ENCODE assay signal across 8 cellular contexts in genomic region chr11:84719935-84720577, GRCh38.
DNase-seq lines count a peak whose midpoint lies in the region; ATAC-seq, FAIRE-seq and TF ChIP-seq lines count a peak whose summit lies in the region.

No MANE protein-coding gene starts in this region.

- no peaks in the 10 kb centered on the region for H4K20me1 ChIP-seq in OCI-LY1 (ENCODE audit: insufficient read depth, low read length)

- H3K27ac ChIP-seq in OCI-LY1 (ENCODE audit: low read depth, low read length, poor library complexity, severe bottlenecking) (peak overlapping the region; percentile 88), esophagus (ENCODE audit: low read depth in 2 of 2, low read length in 1 of 2) (no peak overlapping the region)

- H3K27me3 Mint-ChIP-seq in neural crest cell (ENCODE audit: low read depth) = peaks cover 62% of the 10 kb centered on the region

- ATAC-seq in HG03280 (IDR thresholded peaks at IDR 0.05; ENCODE audit: unreplicated experiment) = no peak
- no peak for ATAC-seq in HG03565 (IDR thresholded peaks at IDR 0.05; ENCODE audit: unreplicated experiment)
- no peak for ATAC-seq in HG02588 (IDR thresholded peaks at IDR 0.05; ENCODE audit: unreplicated experiment)

- peak overlapping the region; percentile 59; the same call in 1 of the 2 replicates for H3K9ac ChIP-seq in OCI-LY1 (ENCODE audit: low read length)

- TF ChIP-seq CTCF in BE2C (IDR thresholded peaks at IDR 0.05; ENCODE audit: low read depth, low read length) (no peak), OCI-LY1 (IDR thresholded peaks at IDR 0.05; ENCODE audit: low read length) (no peak), neural crest cell (conservative IDR thresholded peaks at IDR 0.05) (no peak), D721Med (IDR thresholded peaks at IDR 0.05; ENCODE audit: insufficient read depth, missing control alignments) (no peak)

- H3K27ac Mint-ChIP-seq in neural crest cell (ENCODE audit: unreplicated experiment) = peak overlapping the region; percentile 58

- no peaks in the 10 kb centered on the region for H3K9me3 ChIP-seq in BE2C
- no peaks in the 10 kb centered on the region for H3K9me3 ChIP-seq in OCI-LY1 (ENCODE audit: low read length)
- H3K9me3 ChIP-seq in esophagus (ENCODE audit: control insufficient read depth in 2 of 2, insufficient read depth in 1 of 2, low read depth in 1 of 2, low read length in 1 of 2) = no peaks in the 10 kb centered on the region

- DNase-seq in BE2C (peak; percentile 32), neural crest cell (ENCODE audit: low read depth, low spot score) (peak; percentile 22), D721Med (ENCODE audit: insufficient read length, low spot score) (no peak)

- no peaks in the 10 kb centered on the region for H3K9me2 ChIP-seq in OCI-LY1 (ENCODE audit: low read depth, low read length)

- peak overlapping the region; percentile 66 for H3K4me2 ChIP-seq in OCI-LY1 (ENCODE audit: low read length)

- 4% methylated on average over 26 of the region's 26 CpGs for WGBS in esophagus, 2 donors

- no peak overlapping the region for H2AFZ ChIP-seq in OCI-LY1 (ENCODE audit: low read length)

- H3K36me3 ChIP-seq in BE2C = no peaks in the 10 kb centered on the region
- H3K36me3 ChIP-seq in OCI-LY1 (ENCODE audit: insufficient read depth, low read length) = no peaks in the 10 kb centered on the region
- H3K36me3 ChIP-seq in esophagus (ENCODE audit: control insufficient read depth in 2 of 2, insufficient read depth in 2 of 2, low read length in 1 of 2) = no peaks in the 10 kb centered on the region

- H3F3A ChIP-seq in OCI-LY1 (ENCODE audit: insufficient read depth, low read length) = no peaks in the 10 kb centered on the region

- H3K4me3 Mint-ChIP-seq in neural crest cell = peak overlapping the region; percentile 92

- H3K27me3 ChIP-seq in BE2C (peaks cover 37% of the 10 kb centered on the region), OCI-LY1 (ENCODE audit: insufficient read depth, low read length) (no peaks in the 10 kb centered on the region), esophagus (ENCODE audit: control insufficient read depth in 1 of 2, insufficient read depth in 2 of 2, low read length in 2 of 2) (no peaks in the 10 kb centered on the region)

- H3K4me3 ChIP-seq in BE2C (ENCODE audit: low read depth, low read length) = peak overlapping the region; percentile 57
- H3K4me3 ChIP-seq in OCI-LY1 (ENCODE audit: low read depth, low read length, poor library complexity, severe bottlenecking) = peak overlapping the region; percentile 61
- peak overlapping the region; percentile 26 to 36 for H3K4me3 ChIP-seq in esophagus (ENCODE audit: low read depth in 1 of 2, low read length in 2 of 2)

- no peaks in the 10 kb centered on the region for H3K9me3 Mint-ChIP-seq in neural crest cell

- no peaks in the 10 kb centered on the region for H3K4me1 ChIP-seq in BE2C
- H3K4me1 ChIP-seq in OCI-LY1 (ENCODE audit: insufficient read depth, low read length, severe bottlenecking) = peaks cover 17% of the 10 kb centered on the region
- H3K4me1 ChIP-seq in esophagus (ENCODE audit: control insufficient read depth in 2 of 2, insufficient read depth in 2 of 2, low read length in 1 of 2) = no peaks in the 10 kb centered on the region

- no peak for FAIRE-seq in D721Med (lab: Jason Lieb, UNC)

- no peaks in the 10 kb centered on the region for H3K79me2 ChIP-seq in OCI-LY1 (ENCODE audit: insufficient read depth, low read length)

- H3K36me3 Mint-ChIP-seq in neural crest cell (ENCODE audit: low read depth) = no peaks in the 10 kb centered on the region

- H3K4me1 Mint-ChIP-seq in neural crest cell = peaks cover 13% of the 10 kb centered on the region
